In genomic region chr3:65935724-65936123, GRCh38 we compare ENCODE assay signal across 30 cellular contexts.
DNase-seq lines count a peak whose midpoint lies in the region; ATAC-seq and TF ChIP-seq lines count a peak whose summit lies in the region.
"Had no signal": no experiment of that assay in that cellular context is flagged by ENCODE, and none has a peak within 500 bp of the region (broad histone marks: within the 10 kb centered on the region; RNA-seq: fewer than 3 reads in every experiment).

No MANE protein-coding gene starts in this region.

- H3K4me3 Mint-ChIP-seq in stimulated activated naive CD8-positive, alpha-beta T cell treated with anti-CD3 and anti-CD28 coated beads, Interleukin-15, amount 100 ng/mL, for 72 hours, result no peak overlapping the region
- no peak overlapping the region for H3K4me3 Mint-ChIP-seq in activated CD4-positive, alpha-beta T cell treated with anti-CD3 and anti-CD28 coated beads for 36 hours
- H3K4me3 Mint-ChIP-seq: activated CD8-positive, alpha-beta T cell treated with anti-CD3 and anti-CD28 coated beads, Interleukin-2, amount 10 ng/mL, durations not matched to agents 7 days and 5 days; H9; immature natural killer cell; neural crest cell; stimulated activated naive CD8-positive, alpha-beta T cell treated with anti-CD3 and anti-CD28 coated beads, Interleukin-15, Interleukin-2, amounts not matched to agents 100 ng/mL and 50 ng/mL, for 24 hours had no signal

- 81 to 100% methylated on average over 1 of the region's 1 CpG for WGBS in upper lobe of left lung, 2 donors
- WGBS in trophoblast cell (ENCODE audit: extremely low coverage, insufficient coverage, insufficient read length), result no CpG with 5 or more reads among the region's 1 CpG

- no peaks in the 10 kb centered on the region for H3K27me3 Mint-ChIP-seq in stimulated activated naive CD8-positive, alpha-beta T cell treated with anti-CD3 and anti-CD28 coated beads, Interleukin-15, amount 100 ng/mL, for 72 hours
- H3K27me3 Mint-ChIP-seq in activated CD4-positive, alpha-beta T cell treated with anti-CD3 and anti-CD28 coated beads for 36 hours, result no peaks in the 10 kb centered on the region

- no peak overlapping the region for H4K8ac ChIP-seq in trophoblast cell (ENCODE audit: low read depth, low read length)

- H3K23ac ChIP-seq in trophoblast cell (ENCODE audit: low read length), result no peak overlapping the region

- H2BK12ac ChIP-seq in trophoblast cell (ENCODE audit: low read length), result no peak overlapping the region

- no peaks in the 10 kb centered on the region for H3K79me1 ChIP-seq in trophoblast cell (ENCODE audit: low read length)

- no peak overlapping the region for H2AK5ac ChIP-seq in trophoblast cell (ENCODE audit: low read length)

- no peak overlapping the region for H3K14ac ChIP-seq in trophoblast cell (ENCODE audit: low read length)

- no peak overlapping the region for H3K27ac Mint-ChIP-seq in stimulated activated naive CD8-positive, alpha-beta T cell treated with anti-CD3 and anti-CD28 coated beads, Interleukin-15, amount 100 ng/mL, for 72 hours
- no peak overlapping the region for H3K27ac Mint-ChIP-seq in activated CD4-positive, alpha-beta T cell treated with anti-CD3 and anti-CD28 coated beads for 36 hours
- H3K27ac Mint-ChIP-seq: activated CD8-positive, alpha-beta T cell treated with anti-CD3 and anti-CD28 coated beads, Interleukin-2, amount 10 ng/mL, durations not matched to agents 7 days and 5 days; activated T-helper 2 cell treated with anti-CD3 and anti-CD28 coated beads, Interferon-gamma antibody, Interleukin-2, Interleukin-4, amounts not matched to agents 10 μg/mL and 5 μg/mL and 100 μg/mL, durations not matched to agents 14 hours and 24 hours and 36 hours; immature natural killer cell; stimulated activated naive CD8-positive, alpha-beta T cell treated with anti-CD3 and anti-CD28 coated beads, Interleukin-15, Interleukin-2, amounts not matched to agents 100 ng/mL and 50 ng/mL, for 24 hours had no signal

- DNase-seq in stimulated activated naive CD8-positive, alpha-beta T cell treated with anti-CD3 and anti-CD28 coated beads, Interleukin-15, amount 100 ng/mL, for 72 hours, result no peak
- DNase-seq in stimulated activated naive CD8-positive, alpha-beta T cell treated with anti-CD3 and anti-CD28 coated beads, Interleukin-15, Interleukin-2, amounts not matched to agents 100 U/mL and 50 U/mL, for 24 hours, result no peak
- DNase-seq in RWPE2 (ENCODE audit: low spot score) (no peak), kidney tubule cell (ENCODE audit: low spot score) (peak; percentile 39), upper lobe of left lung (no peak), trophoblast cell (no peak), GM10266 (ENCODE audit: extremely low spot score) (no peak)
- no peak for DNase-seq in activated CD4-positive, alpha-beta T cell treated with anti-CD3 and anti-CD28 coated beads for 36 hours
- DNase-seq: activated CD8-positive, alpha-beta T cell treated with anti-CD3 and anti-CD28 coated beads, Interleukin-2, amount 10 ng/mL, durations not matched to agents 7 days and 5 days; activated naive CD4-positive, alpha-beta T cell treated with anti-CD3 and anti-CD28 coated beads, Interleukin-2, amount 50 U/mL, for 16 hours; body of pancreas; cerebellar nuclear complex; EL; H9; immature natural killer cell; mesendoderm; NCI-H1048; NCI-H187; NCI-H2171; NCI-H82; OCI-M1; pancreas; small intestine; stimulated activated CD4-positive, alpha-beta T cell treated with anti-CD3 and anti-CD28 coated beads, Interleukin-1b, Interleukin-23, amount 100 ng/mL, for 48 hours; T-helper 9 cell; tibial artery had no signal

- H3K27me3 ChIP-seq in RWPE2 (ENCODE audit: insufficient read depth, poor library complexity, severe bottlenecking) (no peaks in the 10 kb centered on the region), upper lobe of left lung (no peaks in the 10 kb centered on the region), trophoblast cell (ENCODE audit: insufficient read depth, low read length) (no peaks in the 10 kb centered on the region)
- H3K27me3 ChIP-seq: body of pancreas, pancreas, tibial artery had no signal

- no peak overlapping the region for H3K4ac ChIP-seq in trophoblast cell (ENCODE audit: low read depth, low read length)

- no peak overlapping the region for H3K27ac ChIP-seq in RWPE2 (ENCODE audit: poor library complexity, severe bottlenecking)
- H3K27ac ChIP-seq in upper lobe of left lung, result peak overlapping the region in 3 of 4 donors; percentile 1 to 47 (median 42)
- no peak overlapping the region for H3K27ac ChIP-seq in trophoblast cell (ENCODE audit: low read depth, low read length)
- H3K27ac ChIP-seq: tibial artery had no signal

- H3K4me1 Mint-ChIP-seq in stimulated activated naive CD8-positive, alpha-beta T cell treated with anti-CD3 and anti-CD28 coated beads, Interleukin-15, amount 100 ng/mL, for 72 hours, result peaks cover 5% of the 10 kb centered on the region
- H3K4me1 Mint-ChIP-seq in activated CD4-positive, alpha-beta T cell treated with anti-CD3 and anti-CD28 coated beads for 36 hours, result no peaks in the 10 kb centered on the region

- H3K36me3 ChIP-seq in RWPE2 (ENCODE audit: low read depth) (no peaks in the 10 kb centered on the region), upper lobe of left lung (no peaks in the 10 kb centered on the region), trophoblast cell (ENCODE audit: control insufficient read depth in 1 of 2, insufficient read depth in 2 of 2, low read length in 2 of 2) (no peaks in the 10 kb centered on the region)
- H3K36me3 ChIP-seq: pancreas, tibial artery had no signal

- H3K18ac ChIP-seq in trophoblast cell (ENCODE audit: low read length), result no peak overlapping the region

- H4K12ac ChIP-seq in trophoblast cell (ENCODE audit: low read depth, low read length), result no peak overlapping the region

- H4K91ac ChIP-seq in trophoblast cell (ENCODE audit: low read depth, low read length), result no peak overlapping the region

- TF ChIP-seq POLR2A in upper lobe of left lung (IDR thresholded peaks at IDR 0.05), result no peak

- no peaks in the 10 kb centered on the region for H3K36me3 Mint-ChIP-seq in activated CD4-positive, alpha-beta T cell treated with anti-CD3 and anti-CD28 coated beads for 36 hours (ENCODE audit: low read depth)
- H3K36me3 Mint-ChIP-seq: immature natural killer cell had no signal

- peaks cover 4 to 8% of the 10 kb centered on the region in 2 donors for H3K9me3 Mint-ChIP-seq in stimulated activated naive CD8-positive, alpha-beta T cell treated with anti-CD3 and anti-CD28 coated beads, Interleukin-15, amount 100 ng/mL, for 72 hours
- H3K9me3 Mint-ChIP-seq in activated CD4-positive, alpha-beta T cell treated with anti-CD3 and anti-CD28 coated beads for 36 hours (ENCODE audit: low read depth), result peaks cover 4% of the 10 kb centered on the region

- H3K4me3 ChIP-seq in RWPE2 (ENCODE audit: severe bottlenecking) (no peak overlapping the region), upper lobe of left lung (no peak overlapping the region), trophoblast cell (ENCODE audit: low read depth, low read length) (no peak overlapping the region)
- H3K4me3 ChIP-seq: body of pancreas, pancreas, tibial artery had no signal

- POLR2A ChIA-PET in activated CD4-positive, alpha-beta T cell treated with anti-CD3 and anti-CD28 coated beads for 36 hours (lab: Charles Lee), result no interaction called here

- intact Hi-C loops in activated CD4-positive, alpha-beta T cell treated with anti-CD3 and anti-CD28 coated beads for 36 hours (cut with DNase I, micrococcal nuclease), result no loop called here

- H3K4me1 ChIP-seq in RWPE2 (ENCODE audit: insufficient read depth, poor library complexity, severe bottlenecking) (no peaks in the 10 kb centered on the region), upper lobe of left lung (peaks cover 10 to 28% (median 23%) of the 10 kb centered on the region in 4 donors), trophoblast cell (ENCODE audit: control insufficient read depth in 1 of 2, insufficient read depth in 2 of 2, low read length in 2 of 2) (no peaks in the 10 kb centered on the region)

- CTCF ChIA-PET in activated CD4-positive, alpha-beta T cell treated with anti-CD3 and anti-CD28 coated beads for 36 hours (lab: Charles Lee), result no interaction called here

- peaks cover 2% of the 10 kb centered on the region for H3K79me2 ChIP-seq in trophoblast cell (ENCODE audit: control insufficient read depth, insufficient read depth, low read length, poor library complexity)

- H3K4me2 ChIP-seq in trophoblast cell (ENCODE audit: low read length), result no peak overlapping the region

- TF ChIP-seq EP300 in upper lobe of left lung (IDR thresholded peaks at IDR 0.05), result no peak

- H3K9ac ChIP-seq in trophoblast cell (ENCODE audit: low read length), result no peak overlapping the region

- H3K9me3 ChIP-seq in RWPE2 (ENCODE audit: severe bottlenecking) (no peaks in the 10 kb centered on the region), upper lobe of left lung (peaks cover 0 to 7% (median 0%) of the 10 kb centered on the region in 4 donors), trophoblast cell (ENCODE audit: insufficient read depth, low read depth, low read length) (no peaks in the 10 kb centered on the region)
- H3K9me3 ChIP-seq: body of pancreas, pancreas, tibial artery had no signal

- ATAC-seq in stimulated activated naive CD8-positive, alpha-beta T cell treated with anti-CD3 and anti-CD28 coated beads, Interleukin-15, amount 100 ng/mL, for 72 hours, result peak; percentile 43
- no peak for ATAC-seq in stimulated activated naive CD8-positive, alpha-beta T cell treated with anti-CD3 and anti-CD28 coated beads, Interleukin-15, Interleukin-2, amounts not matched to agents 100 U/mL and 50 U/mL, for 24 hours
- ATAC-seq in RWPE2 (ENCODE audit: low read depth), result peak; percentile 62; the same call in 1 of the 3 replicates
- no peak for ATAC-seq in upper lobe of left lung (ENCODE audit: low FRiP score in 2 of 2)
- ATAC-seq in activated CD4-positive, alpha-beta T cell treated with anti-CD3 and anti-CD28 coated beads for 36 hours, result no peak
- ATAC-seq: activated CD8-positive, alpha-beta T cell treated with anti-CD3 and anti-CD28 coated beads, Interleukin-2, amount 10 ng/mL, durations not matched to agents 7 days and 5 days; body of pancreas; left lobe of liver; pancreas had no signal

- no peak overlapping the region for H2BK5ac ChIP-seq in trophoblast cell (ENCODE audit: low read depth, low read length, poor library complexity)

- H2AFZ ChIP-seq in trophoblast cell (ENCODE audit: insufficient read depth, low read length, poor library complexity), result no peak overlapping the region

- TF ChIP-seq CTCF in RWPE2 (IDR thresholded peaks at IDR 0.05; ENCODE audit: poor library complexity, severe bottlenecking) (no peak), upper lobe of left lung (IDR thresholded peaks at IDR 0.05) (no peak), GM10266 (IDR thresholded peaks at IDR 0.05; ENCODE audit: control insufficient read depth, insufficient read depth, low read depth, missing control alignments) (no peak)

- H2BK120ac ChIP-seq in trophoblast cell (ENCODE audit: insufficient read depth, low read length, poor library complexity), result no peak overlapping the region

Comparison
In these comparisons a context has a peak if more than half of its experiments do, and no peak if none do; other contexts are left out.
1. ATAC-seq: peak in stimulated activated naive CD8-positive, alpha-beta T cell treated with anti-CD3 and anti-CD28 coated beads, Interleukin-15, amount 100 ng/mL, for 72 hours (single experiment) and RWPE2 (single experiment); none in stimulated activated naive CD8-positive, alpha-beta T cell treated with anti-CD3 and anti-CD28 coated beads, Interleukin-15, Interleukin-2, amounts not matched to agents 100 U/mL and 50 U/mL, for 24 hours (single experiment), upper lobe of left lung (0 of 2) and activated CD4-positive, alpha-beta T cell treated with anti-CD3 and anti-CD28 coated beads for 36 hours (single experiment).
2. H3K27ac ChIP-seq: peak in upper lobe of left lung (3 of 4); none in RWPE2 (single experiment) and trophoblast cell (single experiment).